7 cellular contexts compared by ENCODE assay signal in the genomic region with DNA sequence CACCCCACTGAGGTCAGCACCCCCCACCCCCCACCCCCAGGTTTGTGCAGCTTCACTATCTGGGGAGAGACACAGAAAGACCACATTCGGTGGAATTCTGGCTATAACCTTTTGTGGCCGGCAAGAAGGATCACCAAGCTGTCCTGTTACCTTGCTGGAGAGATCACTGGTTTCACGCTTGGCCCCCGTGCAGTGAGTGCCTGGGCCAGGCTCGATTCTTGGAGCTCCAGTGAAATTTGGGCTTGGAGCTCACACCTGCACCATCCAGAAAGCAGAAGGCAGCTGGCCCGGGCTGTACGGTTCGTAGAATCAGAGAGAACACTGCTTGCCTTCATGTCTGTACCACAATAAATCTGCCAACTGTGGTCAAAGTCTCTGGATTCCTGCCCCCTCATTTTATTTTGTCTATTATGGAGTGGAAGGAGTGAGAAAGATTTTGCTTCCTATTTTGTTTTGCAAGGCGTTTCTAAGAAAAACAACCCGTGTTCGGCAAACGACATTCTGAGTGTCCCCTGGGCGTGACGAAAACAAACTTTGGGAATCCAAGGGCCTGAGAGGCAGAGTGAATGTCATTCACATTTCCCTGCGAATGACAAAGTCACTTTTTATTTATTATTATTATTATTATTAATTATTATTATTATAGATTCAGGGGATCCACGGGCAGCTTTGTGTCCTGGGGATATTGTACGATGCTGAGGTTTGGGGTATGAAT.
DNase-seq lines count a peak whose midpoint lies in the region; ATAC-seq and TF ChIP-seq lines count a peak whose summit lies in the region.
"Not testable (repeated sequence)": the region's sequence is repeated elsewhere in the genome, so short reads cannot be mapped to it uniquely, and the experiment has no call there.

No MANE protein-coding gene starts in this region.

- WGBS in spleen, 5 donors: 77 to 86% (median 82%) methylated on average over 11 to 15 of the region's 17 CpGs
- 75% methylated on average over 7 of the region's 17 CpGs for WGBS in suprapubic skin

- not testable (repeated sequence) for H3K9me3 ChIP-seq in spleen, suprapubic skin

- intact Hi-C loops in Right ventricle myocardium inferior (cut with DNase I); cardiac septum (cut with DNase I); spleen (cut with DNase I; ENCODE audit: low total_unique reads): not testable (repeated sequence)

- ATAC-seq in Right ventricle myocardium inferior: not testable (repeated sequence)

- peak; percentile 0 for DNase-seq in Daoy (ENCODE audit: low read depth)
- peak; percentile 18 for DNase-seq in Right ventricle myocardium inferior (ENCODE audit: missing footprints)
- DNase-seq in cardiac septum (ENCODE audit: low spot score): peak; percentile 35
- DNase-seq in mesenteric fat pad (ENCODE audit: low spot score): peak; percentile 43
- peak; percentile 70 for DNase-seq in osteocyte (ENCODE audit: extremely low spot score, unreplicated experiment)
- peak; percentile 63 for DNase-seq in spleen
- DNase-seq in suprapubic skin (ENCODE audit: low spot score in 2 of 2): peak; percentile 33 to 38

- H3K27ac Mint-ChIP-seq in osteocyte (ENCODE audit: unreplicated experiment): not testable (repeated sequence)

- not testable (repeated sequence) for H3K36me3 ChIP-seq in spleen, suprapubic skin

- not testable (repeated sequence) for H3K27ac ChIP-seq in spleen, suprapubic skin

- H3K27me3 ChIP-seq in spleen (replicated peaks in 1 of 7); suprapubic skin: not testable (repeated sequence)

- H3K36me3 Mint-ChIP-seq in osteocyte (ENCODE audit: unreplicated experiment): not testable (repeated sequence)

- H3K4me1 Mint-ChIP-seq in osteocyte (ENCODE audit: unreplicated experiment): not testable (repeated sequence)

- not testable (repeated sequence) for H3K27me3 Mint-ChIP-seq in osteocyte (ENCODE audit: unreplicated experiment)

- H3K9me3 Mint-ChIP-seq in osteocyte (ENCODE audit: unreplicated experiment): not testable (repeated sequence)

- TF ChIP-seq POLR2A in spleen (IDR thresholded peaks at IDR 0.05); suprapubic skin (IDR thresholded peaks at IDR 0.05): not testable (repeated sequence)

- not testable (repeated sequence) for H3K4me1 ChIP-seq in spleen, suprapubic skin

- not testable (repeated sequence) for H3K4me3 ChIP-seq in spleen, suprapubic skin

- TF ChIP-seq CTCF in osteocyte (IDR thresholded peaks at IDR 0.05); spleen (IDR thresholded peaks at IDR 0.05 in 8 of 11, conservative IDR thresholded peaks at IDR 0.05 in 3 of 11); suprapubic skin (IDR thresholded peaks at IDR 0.05): not testable (repeated sequence)

- not testable (repeated sequence) for TF ChIP-seq EP300 in suprapubic skin (IDR thresholded peaks at IDR 0.05)

- not testable (repeated sequence) for H3K4me3 Mint-ChIP-seq in osteocyte (ENCODE audit: unreplicated experiment)

Comparison
In these comparisons a context has a peak if more than half of its experiments do, and no peak if none do; other contexts are left out.
1. DNase-seq: peak in every context shown above with its lines; median percentile 70 in osteocyte; 63 in spleen; 43 in mesenteric fat pad; 36 in suprapubic skin; 35 in cardiac septum; 18 in Right ventricle myocardium inferior; 0 in Daoy.